1 cellular context compared by ENCODE assay signal in the genomic region with DNA sequence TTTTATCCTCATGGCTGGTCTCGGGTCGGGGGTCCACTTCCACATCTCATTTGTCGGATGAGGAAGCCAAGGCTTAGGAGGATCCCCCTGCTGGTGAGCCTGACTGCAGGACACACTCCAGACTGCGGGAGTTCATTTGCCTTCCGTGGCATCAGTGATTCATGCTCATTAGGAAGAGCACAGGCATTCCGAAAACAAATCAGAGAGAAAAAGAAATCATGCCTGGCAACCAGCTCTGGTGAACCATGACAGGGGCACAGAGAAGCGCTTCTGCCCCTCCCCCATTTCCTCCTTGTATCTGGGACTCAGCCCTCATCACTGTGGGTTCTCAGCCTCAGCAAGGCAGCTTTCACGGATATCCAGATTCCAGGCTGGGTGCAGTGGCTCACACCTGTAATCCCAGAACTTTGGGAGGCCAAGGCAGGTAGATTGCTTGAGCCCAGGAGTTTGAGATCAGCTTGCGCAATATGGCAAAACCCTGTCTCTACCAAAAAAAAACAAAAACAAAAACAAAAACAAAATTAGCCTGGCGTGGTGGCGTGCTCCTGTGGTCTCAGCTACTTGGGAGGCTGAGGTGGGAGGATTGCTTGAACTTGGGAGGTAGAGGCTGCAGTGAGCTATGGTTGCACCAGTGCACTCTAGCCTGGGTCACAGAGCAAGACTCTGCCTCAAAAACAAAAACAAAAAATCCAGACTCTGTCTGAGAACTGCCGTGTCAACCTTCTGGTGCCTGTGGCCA.
TF ChIP-seq lines count a peak whose summit lies in the region.

No MANE protein-coding gene starts in this region.

TF ChIP-seq in IMR-90, 13 proteins besides CTCF, POLR2A, EP300 and RAD21:
- TF ChIP-seq NFE2L2 (IDR thresholded peaks at IDR 0.05; ENCODE audit: low read depth, low read length) (no peak), CEBPB (IDR thresholded peaks at IDR 0.05; ENCODE audit: low read depth, low read length) (peak; percentile 84), SMC3 (IDR thresholded peaks at IDR 0.05; ENCODE audit: low read depth, low read length) (peak; percentile 51), FOS (IDR thresholded peaks at IDR 0.05; ENCODE audit: low read depth, low read length) (peak; percentile 86), RCOR1 (IDR thresholded peaks at IDR 0.05; ENCODE audit: insufficient replicate concordance, low read length) (peak; percentile 30)
- TF ChIP-seq, protein P1, sequence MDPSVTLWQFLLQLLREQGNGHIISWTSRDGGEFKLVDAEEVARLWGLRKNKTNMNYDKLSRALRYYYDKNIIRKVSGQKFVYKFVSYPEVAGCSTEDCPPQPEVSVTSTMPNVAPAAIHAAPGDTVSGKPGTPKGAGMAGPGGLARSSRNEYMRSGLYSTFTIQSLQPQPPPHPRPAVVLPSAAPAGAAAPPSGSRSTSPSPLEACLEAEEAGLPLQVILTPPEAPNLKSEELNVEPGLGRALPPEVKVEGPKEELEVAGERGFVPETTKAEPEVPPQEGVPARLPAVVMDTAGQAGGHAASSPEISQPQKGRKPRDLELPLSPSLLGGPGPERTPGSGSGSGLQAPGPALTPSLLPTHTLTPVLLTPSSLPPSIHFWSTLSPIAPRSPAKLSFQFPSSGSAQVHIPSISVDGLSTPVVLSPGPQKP (IDR thresholded peaks at IDR 0.05; ENCODE audit: borderline replicate concordance, low read depth, low read length): no peak
